Comparison of ENCODE assay signal across 10 cellular contexts in the genomic region with DNA sequence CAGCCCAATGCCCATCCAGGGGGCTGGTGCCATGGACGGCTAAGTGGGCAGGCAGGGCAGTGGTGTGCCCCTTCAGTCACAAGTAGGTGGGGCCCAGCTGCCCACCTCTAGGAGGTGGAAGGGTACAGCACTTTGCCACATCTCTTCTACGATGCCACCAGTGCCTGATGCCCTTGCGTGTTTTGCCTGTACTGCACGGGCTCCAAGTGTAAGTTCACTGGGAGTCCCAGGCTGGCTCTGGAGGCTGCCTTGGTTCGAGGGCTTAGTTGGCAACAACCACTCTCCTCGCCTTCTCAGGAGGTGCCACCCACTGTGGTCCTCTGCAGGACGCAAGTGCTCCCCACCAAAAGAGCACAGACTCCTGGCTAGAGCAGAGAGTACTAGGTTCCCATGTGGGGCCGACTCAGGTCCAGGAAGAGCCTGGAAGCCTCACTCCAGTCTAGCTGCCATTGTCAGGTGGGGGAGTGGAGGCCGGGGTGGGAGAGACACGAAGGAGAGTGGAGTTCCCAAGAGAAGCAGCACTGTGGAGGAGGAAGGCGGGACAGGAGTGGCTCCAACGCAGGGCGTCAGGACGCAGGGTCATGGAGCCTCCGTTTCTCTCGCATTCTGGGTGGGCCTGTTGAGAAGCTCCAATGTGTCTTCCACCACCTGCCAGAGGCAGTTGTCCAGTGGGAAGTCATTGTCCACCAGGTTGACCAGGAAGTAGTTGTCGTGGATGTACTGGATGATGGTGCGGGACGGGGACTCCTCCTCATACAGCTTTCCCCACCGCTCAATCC. TPM values are rescaled to one million over a fixed set of nuclear protein-coding genes. Genes with fewer than 3 reads are reported as not detected.
DNase-seq lines count a peak whose midpoint lies in the region; ATAC-seq and TF ChIP-seq lines count a peak whose summit lies in the region.
"Had no signal": no experiment of that assay in that cellular context is flagged by ENCODE, and none has a peak within 500 bp of the region (broad histone marks: within the 10 kb centered on the region; RNA-seq: fewer than 3 reads in every experiment).

No MANE protein-coding gene starts in this region.

- ATAC-seq in activated B cell treated with CpG ODN at 0.5 μM for 24 hours (ENCODE audit: low read depth) = no peak
- no peak for ATAC-seq in HG02885 (IDR thresholded peaks at IDR 0.05; ENCODE audit: poor library complexity, unreplicated experiment)
- no peak for ATAC-seq in omental fat pad (ENCODE audit: low FRiP score)
- ATAC-seq: activated T-cell treated with anti-CD3 and anti-CD28 coated beads, Interleukin-2, amount 50 U/mL, for 4 hours had no signal

- peaks cover 33% of the 10 kb centered on the region for H3K4me1 Mint-ChIP-seq in activated B cell treated with CpG ODN at 0.5 μM for 24 hours
- peaks cover 55% of the 10 kb centered on the region for H3K4me1 Mint-ChIP-seq in osteocyte (ENCODE audit: unreplicated experiment)
- peaks cover 9% of the 10 kb centered on the region for H3K4me1 Mint-ChIP-seq in type B pancreatic cell (ENCODE audit: unreplicated experiment)

- CTCF ChIA-PET in activated B cell treated with CpG ODN at 0.5 μM for 24 hours (lab: Charles Lee) = no interaction called here

- H3K27me3 ChIP-seq in esophagus muscularis mucosa = no peaks in the 10 kb centered on the region

- no peak overlapping the region for H3K4me3 ChIP-seq in esophagus muscularis mucosa

- TF ChIP-seq CTCF in activated B cell treated with CpG ODN at 0.5 μM for 24 hours (IDR thresholded peaks at IDR 0.05) = no peak
- no peak for TF ChIP-seq CTCF in esophagus muscularis mucosa (IDR thresholded peaks at IDR 0.05)
- no peak for TF ChIP-seq CTCF in osteocyte (IDR thresholded peaks at IDR 0.05)
- TF ChIP-seq CTCF in type B pancreatic cell (conservative IDR thresholded peaks at IDR 0.05) = no peak
- no peak for TF ChIP-seq CTCF in omental fat pad (IDR thresholded peaks at IDR 0.05)

- DNase-seq in activated B cell treated with CpG ODN at 0.5 μM for 24 hours (no peak), esophagus muscularis mucosa (ENCODE audit: extremely low spot score) (no peak), osteocyte (ENCODE audit: extremely low spot score, unreplicated experiment) (no peak), type B pancreatic cell (ENCODE audit: extremely low spot score, unreplicated experiment) (no peak), NCI-H524 (lab: John Stamatoyannopoulos, UW) (no peak), omental fat pad (ENCODE audit: low spot score) (no peak)
- DNase-seq: activated T-cell treated with anti-CD3 and anti-CD28 coated beads, Interleukin-2, amount 50 U/mL, for 4 hours; stimulated activated CD8-positive, alpha-beta memory T cell treated with anti-CD3 and anti-CD28 coated beads, Interleukin-4, amount 100 ng/mL, for 48 hours had no signal

- no peak for TF ChIP-seq POLR2A in esophagus muscularis mucosa (IDR thresholded peaks at IDR 0.05; ENCODE audit: low read depth)

- peaks cover 65 to 76% (median 69%) of the 10 kb centered on the region in 4 donors for H3K4me1 ChIP-seq in esophagus muscularis mucosa

- intact Hi-C loops in activated B cell treated with CpG ODN at 0.5 μM for 24 hours (cut with micrococcal nuclease) = no loop called here
- intact Hi-C loops in esophagus muscularis mucosa (cut with DNase I) = no loop called here

- no peak for TF ChIP-seq EP300 in esophagus muscularis mucosa (IDR thresholded peaks at IDR 0.05)

- H3K36me3 Mint-ChIP-seq in activated B cell treated with CpG ODN at 0.5 μM for 24 hours (ENCODE audit: low read depth) (peaks cover 50% of the 10 kb centered on the region), osteocyte (ENCODE audit: unreplicated experiment) (peaks cover 18% of the 10 kb centered on the region), type B pancreatic cell (peaks cover 15% of the 10 kb centered on the region)

- no peaks in the 10 kb centered on the region for H3K9me3 ChIP-seq in esophagus muscularis mucosa

- no peak overlapping the region for H3K4me3 Mint-ChIP-seq in activated B cell treated with CpG ODN at 0.5 μM for 24 hours
- no peak overlapping the region for H3K4me3 Mint-ChIP-seq in osteocyte (ENCODE audit: unreplicated experiment)
- H3K4me3 Mint-ChIP-seq in type B pancreatic cell = no peak overlapping the region
- H3K4me3 Mint-ChIP-seq: activated T-cell treated with anti-CD3 and anti-CD28 coated beads, Interleukin-2, amount 50 U/mL, for 4 hours had no signal

- H3K9me3 Mint-ChIP-seq in activated B cell treated with CpG ODN at 0.5 μM for 24 hours (no peaks in the 10 kb centered on the region), osteocyte (ENCODE audit: unreplicated experiment) (no peaks in the 10 kb centered on the region), type B pancreatic cell (no peaks in the 10 kb centered on the region)
- H3K9me3 Mint-ChIP-seq: activated T-cell treated with anti-CD3 and anti-CD28 coated beads, Interleukin-2, amount 50 U/mL, for 4 hours had no signal

- 86% methylated on average over 17 of the region's 20 CpGs for WGBS in esophagus muscularis mucosa

- POLR2A ChIA-PET in activated B cell treated with CpG ODN at 0.5 μM for 24 hours (lab: Charles Lee) = interaction anchor here (1.1 to 1.2 kb wide), 4 partner anchors 13 to 117 kb away, joined by 3 to 5 read pairs (median 4); a partner anchor contains a TSS

- H3K27ac Mint-ChIP-seq in activated B cell treated with CpG ODN at 0.5 μM for 24 hours = peak overlapping the region; percentile 64
- H3K27ac Mint-ChIP-seq in osteocyte (ENCODE audit: unreplicated experiment) = peak overlapping the region; percentile 89
- H3K27ac Mint-ChIP-seq in type B pancreatic cell = peak overlapping the region; percentile 86

- H3K27ac ChIP-seq in esophagus muscularis mucosa (replicated peaks in 1 of 4) = peak overlapping the region; percentile 87 to 92 (median 90)

- no peaks in the 10 kb centered on the region for H3K27me3 Mint-ChIP-seq in activated B cell treated with CpG ODN at 0.5 μM for 24 hours
- H3K27me3 Mint-ChIP-seq in osteocyte (ENCODE audit: unreplicated experiment) = no peaks in the 10 kb centered on the region
- H3K27me3 Mint-ChIP-seq in type B pancreatic cell = no peaks in the 10 kb centered on the region

- peaks cover 13 to 40% (median 36%) of the 10 kb centered on the region in 4 donors for H3K36me3 ChIP-seq in esophagus muscularis mucosa

RNA-seq across cellular contexts. Expression of a gene that starts 15.5 kb away (rescaled TPM):
- total RNA-seq in activated B cell treated with CpG ODN at 0.5 μM for 24 hours = 54.1 and 56.9 TPM in 2 replicates
- 10 to 100 TPM; 23.4 to 38.6 (median 26.8) TPM for total RNA-seq in esophagus muscularis mucosa
- 30.5 and 33.2 TPM in 2 replicates for total RNA-seq in osteocyte
- total RNA-seq in type B pancreatic cell (ENCODE audit: low replicate concordance) = 30.1 and 33.4 TPM in 2 replicates
- 10 to 100 TPM; 28.9 to 44.8 (median 36.0) TPM for total RNA-seq in omental fat pad

RNA-seq across cellular contexts. Expression of a gene that starts 15.7 kb away (rescaled TPM):
- total RNA-seq in activated B cell treated with CpG ODN at 0.5 μM for 24 hours (66.0 and 79.6 TPM in 2 replicates), esophagus muscularis mucosa (10 to 100 TPM; 12.5 to 19.7 (median 15.5) TPM), osteocyte (27.8 and 30.4 TPM in 2 replicates), type B pancreatic cell (ENCODE audit: low replicate concordance) (21.3 and 31.1 TPM in 2 replicates), omental fat pad (10 to 100 TPM; 14.4 to 20.4 (median 18.0) TPM)

RNA-seq across cellular contexts. Expression of a gene that starts 28.3 kb away (rescaled TPM):
- total RNA-seq in activated B cell treated with CpG ODN at 0.5 μM for 24 hours = not detected in 2 replicates
- total RNA-seq in esophagus muscularis mucosa = 1 to 10 TPM in 2 of 4 donors, not detected in 2; 2.3 to 4.3 TPM
- not detected in 2 replicates for total RNA-seq in osteocyte
- total RNA-seq in type B pancreatic cell (ENCODE audit: low replicate concordance) = 0.40 TPM in 1 of 2 replicates, not detected in the other
- 1 to 10 TPM in 1 of 4 donors, under 1 TPM in 1, not detected in 2; 0.72 to 2.0 TPM for total RNA-seq in omental fat pad
- total RNA-seq: activated T-cell treated with anti-CD3 and anti-CD28 coated beads, Interleukin-2, amount 50 U/mL, for 4 hours; T-helper 2 cell treated with Interferon-gamma antibody and Interleukin-4, amounts not matched to agents 100 ng/mL and 5 ng/mL, for 36 hours had no signal

RNA-seq across cellular contexts. Expression of a gene that starts 54.4 kb away (rescaled TPM):
- total RNA-seq in activated B cell treated with CpG ODN at 0.5 μM for 24 hours (10.9 and 13.9 TPM in 2 replicates), esophagus muscularis mucosa (10 to 100 TPM; 31.6 to 73.4 (median 45.6) TPM), osteocyte (25.4 and 30.4 TPM in 2 replicates), type B pancreatic cell (ENCODE audit: low replicate concordance) (38.0 and 38.6 TPM in 2 replicates), omental fat pad (10 to 100 TPM; 35.1 to 93.1 (median 64.2) TPM)

RNA-seq across cellular contexts. Expression of a gene that starts 57.3 kb away (rescaled TPM):
- total RNA-seq in activated B cell treated with CpG ODN at 0.5 μM for 24 hours = not detected in 2 replicates
- total RNA-seq in esophagus muscularis mucosa = 1 to 10 TPM in 1 of 4 donors, not detected in 3; 1.7 TPM
- total RNA-seq in osteocyte = not detected in 2 replicates
- not detected in 2 replicates for total RNA-seq in type B pancreatic cell (ENCODE audit: low replicate concordance)
- not detected for total RNA-seq in omental fat pad
- total RNA-seq: activated T-cell treated with anti-CD3 and anti-CD28 coated beads, Interleukin-2, amount 50 U/mL, for 4 hours; T-helper 2 cell treated with Interferon-gamma antibody and Interleukin-4, amounts not matched to agents 100 ng/mL and 5 ng/mL, for 36 hours had no signal
